ENCODE assay signal across 13 cellular contexts in genomic region chr2:96890726-96891385, GRCh38. TPM values are rescaled to one million over a fixed set of nuclear protein-coding genes. Genes with fewer than 3 reads are reported as not detected.
DNase-seq lines count a peak whose midpoint lies in the region; ATAC-seq and TF ChIP-seq lines count a peak whose summit lies in the region.
"Had no signal": no experiment of that assay in that cellular context is flagged by ENCODE, and none has a peak within 500 bp of the region (broad histone marks: within the 10 kb centered on the region; RNA-seq: fewer than 3 reads in every experiment).

No MANE protein-coding gene starts in this region.

- no peak for TF ChIP-seq CTCF in WTC11 (IDR thresholded peaks at IDR 0.05)
- no peak for TF ChIP-seq CTCF in tibial artery (IDR thresholded peaks at IDR 0.05)

- peak overlapping the region; percentile 86 for H3K27ac Mint-ChIP-seq in activated CD4-positive, alpha-beta T cell treated with anti-CD3 and anti-CD28 coated beads, Interleukin-2, amount 10 ng/mL, durations not matched to agents 7 days and 5 days
- peak overlapping the region; percentile 40; the same call in 1 of the 2 replicates for H3K27ac Mint-ChIP-seq in WTC11

- H3K79me2 ChIP-seq in mesendoderm (ENCODE audit: control insufficient read depth, insufficient read depth, low read length) (no peaks in the 10 kb centered on the region), Karpas-422 (ENCODE audit: low read length) (no peaks in the 10 kb centered on the region)

- POLR2A ChIA-PET in activated CD4-positive, alpha-beta T cell treated with anti-CD3 and anti-CD28 coated beads, Interleukin-2, amount 10 ng/mL, durations not matched to agents 7 days and 5 days (lab: Charles Lee) = no interaction called here
- POLR2A ChIA-PET in WTC11 (lab: Charles Lee) = interaction anchor here (1.4 kb wide), 1 partner anchor 22 kb away, joined by 4 read pairs; no protein-coding TSS in a partner anchor

- no peaks in the 10 kb centered on the region for H3K79me1 ChIP-seq in mesendoderm (ENCODE audit: low read length)

- H3K27me3 ChIP-seq in mesendoderm (ENCODE audit: insufficient read depth, low read length, poor library complexity) (no peaks in the 10 kb centered on the region), tibial artery (no peaks in the 10 kb centered on the region), Karpas-422 (ENCODE audit: low read length) (no peaks in the 10 kb centered on the region)

- H3K4ac ChIP-seq in mesendoderm (ENCODE audit: low read depth, low read length) = no peak overlapping the region

- H3K27ac ChIP-seq in mesendoderm (ENCODE audit: low read depth, low read length) (peak overlapping the region; percentile 68), tibial artery (peak overlapping the region; percentile 63 to 72), Karpas-422 (ENCODE audit: low read length) (no peak overlapping the region)

- H3K9ac ChIP-seq in mesendoderm (ENCODE audit: low read length) = peak overlapping the region; percentile 59
- no peak overlapping the region for H3K9ac ChIP-seq in Karpas-422 (ENCODE audit: low read length)

- H3K4me1 Mint-ChIP-seq in activated CD4-positive, alpha-beta T cell treated with anti-CD3 and anti-CD28 coated beads, Interleukin-2, amount 10 ng/mL, durations not matched to agents 7 days and 5 days = peaks cover 58% of the 10 kb centered on the region
- peaks cover 45% of the 10 kb centered on the region for H3K4me1 Mint-ChIP-seq in WTC11

- no peak for DNase-seq in activated CD4-positive, alpha-beta T cell treated with anti-CD3 and anti-CD28 coated beads, Interleukin-2, amount 10 ng/mL, durations not matched to agents 7 days and 5 days
- DNase-seq in activated CD4-positive, alpha-beta T cell treated with anti-CD3 and anti-CD28 coated beads for 48 hours = no peak
- no peak for DNase-seq in WTC11 (ENCODE audit: low spot score)
- peak; percentile 58 for DNase-seq in mesendoderm
- DNase-seq in tibial artery = no peak
- no peak for DNase-seq in A172 (ENCODE audit: low spot score)
- no peak for DNase-seq in cerebellar nuclear complex (lab: John Stamatoyannopoulos, UW)
- DNase-seq in Karpas-422 = no peak
- DNase-seq: left colon, NCI-H2029 treated with DMSO at 0.1 percent for 48 hours, NCI-H774, Right ventricle myocardium superior had no signal

- H3K9me2 ChIP-seq in Karpas-422 (replicated peaks; ENCODE audit: insufficient read depth, low read length) = no peaks in the 10 kb centered on the region

- ATAC-seq in WTC11 = no peak
- ATAC-seq: left colon had no signal

- H2BK15ac ChIP-seq in mesendoderm (replicated peaks; ENCODE audit: low read depth) = no peak overlapping the region

- H3K36me3 Mint-ChIP-seq in activated CD4-positive, alpha-beta T cell treated with anti-CD3 and anti-CD28 coated beads, Interleukin-2, amount 10 ng/mL, durations not matched to agents 7 days and 5 days (ENCODE audit: low read depth) = no peaks in the 10 kb centered on the region
- H3K36me3 Mint-ChIP-seq in WTC11 = no peaks in the 10 kb centered on the region
- H3K36me3 Mint-ChIP-seq: natural killer cell treated with Interleukin-12 subunit alpha and Interleukin-12 subunit beta and Interleukin-15 and Interleukin-18, amount 100 ng/mL, for 72 hours had no signal

- H2BK5ac ChIP-seq in mesendoderm (ENCODE audit: low read length) = peak overlapping the region; percentile 98

- no CpG with 5 or more reads among the region's 6 CpGs for WGBS in mesendoderm (ENCODE audit: extremely low coverage, insufficient coverage, low lambda C conversion rate)

- H3K36me3 ChIP-seq in mesendoderm (ENCODE audit: control insufficient read depth, insufficient read depth, low read length) (no peaks in the 10 kb centered on the region), tibial artery (no peaks in the 10 kb centered on the region), Karpas-422 (ENCODE audit: insufficient read depth, low read length) (no peaks in the 10 kb centered on the region)

- no peak overlapping the region for H3K4me2 ChIP-seq in mesendoderm (ENCODE audit: low read length)
- no peak overlapping the region for H3K4me2 ChIP-seq in Karpas-422 (ENCODE audit: low read depth, low read length, poor library complexity, severe bottlenecking)

- H2AK5ac ChIP-seq in mesendoderm (ENCODE audit: low read length) = no peak overlapping the region

- H4K5ac ChIP-seq in mesendoderm (ENCODE audit: low read length) = no peak overlapping the region

- no peak overlapping the region for H2AFZ ChIP-seq in Karpas-422 (ENCODE audit: low read length)

- CTCF ChIA-PET in activated CD4-positive, alpha-beta T cell treated with anti-CD3 and anti-CD28 coated beads, Interleukin-2, amount 10 ng/mL, durations not matched to agents 7 days and 5 days (lab: Charles Lee) = interaction anchor here (0.5 to 2.4 kb wide), 7 partner anchors 9 to 56 kb away, joined by 3 to 7 read pairs (median 6); partner anchors contain the start of gene ANKRD39
- CTCF ChIA-PET in WTC11 (lab: Charles Lee) = interaction anchor here (0.7 to 2.2 kb wide), 9 partner anchors 9 to 60 kb away, joined by 3 to 18 read pairs (median 4); partner anchors contain the start of gene ANKRD39

- no peak overlapping the region for H3K4me3 Mint-ChIP-seq in activated CD4-positive, alpha-beta T cell treated with anti-CD3 and anti-CD28 coated beads, Interleukin-2, amount 10 ng/mL, durations not matched to agents 7 days and 5 days
- H3K4me3 Mint-ChIP-seq in WTC11 = no peak overlapping the region
- H3K4me3 Mint-ChIP-seq: natural killer cell treated with Interleukin-12 subunit alpha and Interleukin-12 subunit beta and Interleukin-15 and Interleukin-18, amount 100 ng/mL, for 72 hours had no signal

- no peak overlapping the region for H3K23ac ChIP-seq in mesendoderm (ENCODE audit: low read length)

- H3K18ac ChIP-seq in mesendoderm (ENCODE audit: low read length) = peak overlapping the region; percentile 8

- H3K9me3 ChIP-seq in tibial artery (no peaks in the 10 kb centered on the region), Karpas-422 (ENCODE audit: low read length) (no peaks in the 10 kb centered on the region)

- H2BK120ac ChIP-seq in mesendoderm (ENCODE audit: low read depth, low read length) = peak overlapping the region; percentile 2

- H3K4me1 ChIP-seq in mesendoderm (ENCODE audit: control insufficient read depth, low read depth, low read length) = peaks cover 15% of the 10 kb centered on the region
- peaks cover 4 to 80% (median 57%) of the 10 kb centered on the region in 4 donors for H3K4me1 ChIP-seq in tibial artery
- H3K4me1 ChIP-seq in Karpas-422 (ENCODE audit: low read length) = peaks cover 12% of the 10 kb centered on the region

- H3K4me3 ChIP-seq in mesendoderm (ENCODE audit: low read length) (no peak overlapping the region), tibial artery (no peak overlapping the region), Karpas-422 (ENCODE audit: low read length) (no peak overlapping the region)

- H3K27me3 Mint-ChIP-seq in activated CD4-positive, alpha-beta T cell treated with anti-CD3 and anti-CD28 coated beads, Interleukin-2, amount 10 ng/mL, durations not matched to agents 7 days and 5 days = no peaks in the 10 kb centered on the region
- no peaks in the 10 kb centered on the region; the same call in 1 of the 2 replicates for H3K27me3 Mint-ChIP-seq in WTC11 (ENCODE audit: low read depth)
- H3K27me3 Mint-ChIP-seq: natural killer cell treated with Interleukin-12 subunit alpha and Interleukin-12 subunit beta and Interleukin-15 and Interleukin-18, amount 100 ng/mL, for 72 hours had no signal

- peak overlapping the region; percentile 91 for H3K56ac ChIP-seq in mesendoderm (ENCODE audit: low read length)

- no peaks in the 10 kb centered on the region for H3K9me3 Mint-ChIP-seq in activated CD4-positive, alpha-beta T cell treated with anti-CD3 and anti-CD28 coated beads, Interleukin-2, amount 10 ng/mL, durations not matched to agents 7 days and 5 days
- H3K9me3 Mint-ChIP-seq in WTC11 = no peaks in the 10 kb centered on the region
- H3K9me3 Mint-ChIP-seq: natural killer cell treated with Interleukin-12 subunit alpha and Interleukin-12 subunit beta and Interleukin-15 and Interleukin-18, amount 100 ng/mL, for 72 hours had no signal

- no peak overlapping the region for H4K8ac ChIP-seq in mesendoderm (ENCODE audit: low read depth, low read length)

- H4K20me1 ChIP-seq in Karpas-422 (ENCODE audit: insufficient read depth, low read depth, low read length) = no peaks in the 10 kb centered on the region

- intact Hi-C loops in tibial artery (cut with DNase I; ENCODE audit: low total_unique reads) = no loop called here

TF ChIP-seq in WTC11, 78 proteins besides CTCF, POLR2A, EP300 and RAD21 (continues in another document):
- TF ChIP-seq SP1 (CRISPR knock-in tag; conservative IDR thresholded peaks at IDR 0.05) (no peak), JUN (CRISPR knock-in tag; IDR thresholded peaks at IDR 0.05) (no peak), ZNF138 (CRISPR knock-in tag; conservative IDR thresholded peaks at IDR 0.05) (no peak), E2F5 (CRISPR knock-in tag; IDR thresholded peaks at IDR 0.05) (no peak)

RNA-seq across cellular contexts. Expression of gene SEMA4C, which starts 21.0 kb away (rescaled TPM):
- total RNA-seq in activated CD4-positive, alpha-beta T cell treated with anti-CD3 and anti-CD28 coated beads, Interleukin-2, amount 10 ng/mL, durations not matched to agents 7 days and 5 days = 10 to 100 TPM; 25.5 to 35.4 TPM
- total RNA-seq in WTC11 (2021) = 80.0 to 81.6 TPM (median 80.4 TPM) in 3 replicates
- 32.1 TPM for polyA plus RNA-seq in mesendoderm (2013, experiment 1 of 2)
- 31.2 TPM for polyA plus RNA-seq in mesendoderm (2013, experiment 2 of 2)
- 38.4 and 40.1 TPM in 2 replicates for total RNA-seq in A172 (2014; rRNA removed; shearing (Covaris generic))
- 2.5 and 6.3 TPM in 2 replicates for total RNA-seq in Karpas-422 (2014; rRNA removed; shearing (Covaris generic); ENCODE audit: low replicate concordance)

RNA-seq across cellular contexts. Expression of gene ANKRD39, which starts 33.0 kb away (rescaled TPM):
- 10 to 100 TPM; 32.8 to 35.8 TPM for total RNA-seq in activated CD4-positive, alpha-beta T cell treated with anti-CD3 and anti-CD28 coated beads, Interleukin-2, amount 10 ng/mL, durations not matched to agents 7 days and 5 days
- 16.2 to 17.9 TPM (median 17.0 TPM) in 3 replicates for total RNA-seq in WTC11 (2021)
- polyA plus RNA-seq in mesendoderm (2013, experiment 1 of 2) = 14.2 TPM
- polyA plus RNA-seq in mesendoderm (2013, experiment 2 of 2) = 13.8 TPM
- 33.5 and 37.9 TPM in 2 replicates for total RNA-seq in A172 (2014; rRNA removed; shearing (Covaris generic))
- 11.1 and 12.5 TPM in 2 replicates for total RNA-seq in Karpas-422 (2014; rRNA removed; shearing (Covaris generic); ENCODE audit: low replicate concordance)

RNA-seq across cellular contexts. Expression of gene ANKRD23, which starts 47.0 kb away (rescaled TPM):
- 10 to 100 TPM; 17.0 to 17.3 TPM for total RNA-seq in activated CD4-positive, alpha-beta T cell treated with anti-CD3 and anti-CD28 coated beads, Interleukin-2, amount 10 ng/mL, durations not matched to agents 7 days and 5 days
- 2.5 to 4.1 TPM (median 3.2 TPM) in 3 replicates for total RNA-seq in WTC11 (2021)
- polyA plus RNA-seq in mesendoderm (2013, experiment 1 of 2) = 0.86 TPM
- 1.7 TPM for polyA plus RNA-seq in mesendoderm (2013, experiment 2 of 2)
- 4.2 and 5.7 TPM in 2 replicates for total RNA-seq in A172 (2014; rRNA removed; shearing (Covaris generic))
- 1.6 and 9.8 TPM in 2 replicates for total RNA-seq in Karpas-422 (2014; rRNA removed; shearing (Covaris generic); ENCODE audit: low replicate concordance)
